22 cellular contexts compared by ENCODE assay signal in genomic region chrX:140507223-140507981, GRCh38. TPM values are rescaled to one million over a fixed set of nuclear protein-coding genes. Genes with fewer than 3 reads are reported as not detected.
DNase-seq lines count a peak whose midpoint lies in the region; ATAC-seq and TF ChIP-seq lines count a peak whose summit lies in the region.
"Had no signal": no experiment of that assay in that cellular context is flagged by ENCODE, and none has a peak within 500 bp of the region (broad histone marks: within the 10 kb centered on the region; RNA-seq: fewer than 3 reads in every experiment).

No MANE protein-coding gene starts in this region.

- H3K36me3 Mint-ChIP-seq in activated T-cell treated with anti-CD3 and anti-CD28 coated beads, Interleukin-2, amount 50 U/mL, for 72 hours (ENCODE audit: insufficient read depth in 2 of 2), result peaks cover 1 to 2% of the 10 kb centered on the region in 2 donors
- H3K36me3 Mint-ChIP-seq: activated naive CD4-positive, alpha-beta T cell treated with anti-CD3 and anti-CD28 coated beads, Interleukin-2, amount 50 U/mL, for 24 hours; natural killer cell treated with Interleukin-12 subunit alpha and Interleukin-12 subunit beta and Interleukin-15 and Interleukin-18, amount 100 ng/mL, for 72 hours had no signal

- H2AK5ac ChIP-seq in neuronal stem cell (ENCODE audit: low read depth, low read length), result no peak overlapping the region

- H2BK12ac ChIP-seq in neuronal stem cell (ENCODE audit: low read length), result no peak overlapping the region

- no peaks in the 10 kb centered on the region for H3K9me2 ChIP-seq in hepatocyte (replicated peaks; ENCODE audit: insufficient read depth)

- H2AFZ ChIP-seq in hepatocyte (no peak overlapping the region), neuronal stem cell (ENCODE audit: low read length) (peak overlapping the region; percentile 68)

- no peak overlapping the region for H3K27ac ChIP-seq in hepatocyte
- no peak overlapping the region for H3K27ac ChIP-seq in neuronal stem cell (replicated peaks; ENCODE audit: low read length)
- H3K27ac ChIP-seq: 22Rv1, lower lobe of right lung, sigmoid colon, upper lobe of left lung had no signal

- H3K4me1 ChIP-seq in hepatocyte (ENCODE audit: insufficient read depth), result no peaks in the 10 kb centered on the region
- peaks cover 8 to 10% of the 10 kb centered on the region in 2 donors for H3K4me1 ChIP-seq in neuronal stem cell (ENCODE audit: control insufficient read depth in 2 of 2, insufficient read depth in 1 of 2, low read depth in 1 of 2, low read length in 2 of 2)
- no peaks in the 10 kb centered on the region for H3K4me1 ChIP-seq in BE2C
- H3K4me1 ChIP-seq: lower lobe of right lung had no signal

- H3K9ac ChIP-seq in neuronal stem cell (ENCODE audit: low read depth, low read length, poor library complexity), result peak overlapping the region; percentile 0

- no peak overlapping the region for H4K8ac ChIP-seq in neuronal stem cell (ENCODE audit: low read depth, low read length)

- H4K20me1 ChIP-seq in hepatocyte (ENCODE audit: insufficient read depth, poor library complexity, severe bottlenecking), result no peaks in the 10 kb centered on the region

- no peak overlapping the region for H3K23ac ChIP-seq in neuronal stem cell (ENCODE audit: low read depth, low read length, poor library complexity)

- H2BK120ac ChIP-seq in neuronal stem cell (ENCODE audit: low read depth, low read length), result no peak overlapping the region

- H3K4me3 ChIP-seq in hepatocyte (no peak overlapping the region), neuronal stem cell (ENCODE audit: low read length in 2 of 2) (peak overlapping the region; percentile 43 to 78), BE2C (ENCODE audit: low read depth, low read length) (no peak overlapping the region)
- H3K4me3 ChIP-seq: GM12878, lower lobe of right lung, sigmoid colon, upper lobe of left lung had no signal

- no peaks in the 10 kb centered on the region for H3K36me3 ChIP-seq in hepatocyte (replicated peaks; ENCODE audit: insufficient read depth, low read depth)
- no peaks in the 10 kb centered on the region for H3K36me3 ChIP-seq in neuronal stem cell (replicated peaks in 1 of 2; ENCODE audit: control insufficient read depth in 2 of 2, insufficient read depth in 2 of 2, low read length in 2 of 2)
- H3K36me3 ChIP-seq in BE2C, result no peaks in the 10 kb centered on the region
- H3K36me3 ChIP-seq: lower lobe of right lung, sigmoid colon, upper lobe of left lung had no signal

- DNase-seq in DMS 273 (lab: John Stamatoyannopoulos, UW; ENCODE audit: unreplicated experiment), result peak; percentile 18
- no peak for DNase-seq in DMS 273 treated with DMSO at 0.1 percent for 48 hours (lab: John Stamatoyannopoulos, UW)
- DNase-seq in RPMI7951 (ENCODE audit: low read depth), result peak; percentile 66
- no peak for DNase-seq in hepatocyte (ENCODE audit: low spot score)
- DNase-seq in neuronal stem cell (ENCODE audit: low spot score), result no peak
- no peak for DNase-seq in activated T-cell treated with anti-CD3 and anti-CD28 coated beads, Interleukin-2, amount 50 U/mL, for 72 hours
- DNase-seq in BE2C, result no peak
- DNase-seq in A172 (ENCODE audit: low spot score), result no peak
- DNase-seq: activated CD4-positive, alpha-beta T cell treated with anti-CD3 and anti-CD28 coated beads, Interleukin-2, amount 10 ng/mL, durations not matched to agents 7 days and 5 days; DND-41; IMR-90; NCI-H1048; sigmoid colon; stimulated activated CD4-positive, alpha-beta T cell treated with anti-CD3 and anti-CD28 coated beads, Interleukin-4, amount 100 ng/mL, for 4 hours had no signal

- no peaks in the 10 kb centered on the region for H3K79me2 ChIP-seq in hepatocyte

- WGBS in hepatocyte (ENCODE audit: low lambda C conversion rate, missing lambda C conversion rate), result 42% methylated on average over 36 of the region's 36 CpGs
- no CpG with 5 or more reads among the region's 36 CpGs for WGBS in neuronal stem cell (ENCODE audit: extremely low coverage in 2 of 2, insufficient read length in 2 of 2, insufficient replicate concordance in 1 of 2), 2 donors

- H3K18ac ChIP-seq in neuronal stem cell (ENCODE audit: low read length), result peak overlapping the region; percentile 90

- H3K9me3 Mint-ChIP-seq in activated T-cell treated with anti-CD3 and anti-CD28 coated beads, Interleukin-2, amount 50 U/mL, for 72 hours, result no peaks in the 10 kb centered on the region
- H3K9me3 Mint-ChIP-seq: activated CD4-positive, alpha-beta T cell treated with anti-CD3 and anti-CD28 coated beads, Interleukin-2, amount 10 ng/mL, durations not matched to agents 7 days and 5 days; activated naive CD4-positive, alpha-beta T cell treated with anti-CD3 and anti-CD28 coated beads, Interleukin-2, amount 50 U/mL, for 24 hours; natural killer cell treated with Interleukin-12 subunit alpha and Interleukin-12 subunit beta and Interleukin-15 and Interleukin-18, amount 100 ng/mL, for 72 hours had no signal

- TF ChIP-seq CTCF in hepatocyte (IDR thresholded peaks at IDR 0.05; ENCODE audit: poor library complexity), result no peak
- TF ChIP-seq CTCF in BE2C (IDR thresholded peaks at IDR 0.05; ENCODE audit: low read depth, low read length), result no peak

- no peaks in the 10 kb centered on the region for H3K9me3 ChIP-seq in hepatocyte (ENCODE audit: low read depth)
- no peaks in the 10 kb centered on the region for H3K9me3 ChIP-seq in neuronal stem cell (replicated peaks in 1 of 2; ENCODE audit: control insufficient read depth in 2 of 2, insufficient read depth in 1 of 2, low read depth in 1 of 2, low read length in 2 of 2)
- H3K9me3 ChIP-seq in BE2C, result no peaks in the 10 kb centered on the region
- H3K9me3 ChIP-seq: lower lobe of right lung, sigmoid colon had no signal

- H3K14ac ChIP-seq in neuronal stem cell (ENCODE audit: low read length), result no peak overlapping the region

- no peak overlapping the region for H3K4ac ChIP-seq in neuronal stem cell (ENCODE audit: low read length)

- no peak overlapping the region for H2BK15ac ChIP-seq in neuronal stem cell (ENCODE audit: low read length)

- no peaks in the 10 kb centered on the region for H3K4me1 Mint-ChIP-seq in activated T-cell treated with anti-CD3 and anti-CD28 coated beads, Interleukin-2, amount 50 U/mL, for 72 hours (ENCODE audit: low read depth)
- H3K4me1 Mint-ChIP-seq: activated CD4-positive, alpha-beta T cell treated with anti-CD3 and anti-CD28 coated beads, Interleukin-2, amount 10 ng/mL, durations not matched to agents 7 days and 5 days had no signal

- ATAC-seq in activated T-cell treated with anti-CD3 and anti-CD28 coated beads, Interleukin-2, amount 50 U/mL, for 72 hours (replicated peaks in 1 of 2), result no peak
- ATAC-seq: GM12878; HCT116; natural killer cell treated with Interleukin-12 subunit alpha and Interleukin-12 subunit beta and Interleukin-15 and Interleukin-18, amount 100 ng/mL, for 72 hours had no signal

- H4K91ac ChIP-seq in neuronal stem cell (ENCODE audit: low read depth, low read length, poor library complexity), result no peak overlapping the region

- peaks cover 81% of the 10 kb centered on the region for H3K27me3 Mint-ChIP-seq in activated T-cell treated with anti-CD3 and anti-CD28 coated beads, Interleukin-2, amount 50 U/mL, for 72 hours (ENCODE audit: low read depth)

- peaks cover 6% of the 10 kb centered on the region for H3K79me1 ChIP-seq in neuronal stem cell (ENCODE audit: low read depth, low read length)

- H3K4me2 ChIP-seq in hepatocyte, result peak overlapping the region; percentile 51
- peak overlapping the region; percentile 66 for H3K4me2 ChIP-seq in neuronal stem cell (ENCODE audit: insufficient read depth, low read length, poor library complexity, severe bottlenecking)

- H3K27ac Mint-ChIP-seq in activated T-cell treated with anti-CD3 and anti-CD28 coated beads, Interleukin-2, amount 50 U/mL, for 72 hours, result no peak overlapping the region
- H3K27ac Mint-ChIP-seq: activated CD4-positive, alpha-beta T cell treated with anti-CD3 and anti-CD28 coated beads, Interleukin-2, amount 10 ng/mL, durations not matched to agents 7 days and 5 days; activated naive CD4-positive, alpha-beta T cell treated with anti-CD3 and anti-CD28 coated beads, Interleukin-2, amount 50 U/mL, for 24 hours; natural killer cell treated with Interleukin-12 subunit alpha and Interleukin-12 subunit beta and Interleukin-15 and Interleukin-18, amount 100 ng/mL, for 72 hours had no signal

- H3K27me3 ChIP-seq in hepatocyte (peaks cover 91% of the 10 kb centered on the region), neuronal stem cell (ENCODE audit: control insufficient read depth in 3 of 3, insufficient read depth in 3 of 3, low read depth in 1 of 3, low read length in 3 of 3) (peaks cover 3 to 76% (median 29%) of the 10 kb centered on the region in 3 experiments), BE2C (peaks cover 71% of the 10 kb centered on the region)

- H2BK5ac ChIP-seq in neuronal stem cell (ENCODE audit: low read length), result no peak overlapping the region

- H3K4me3 Mint-ChIP-seq in activated T-cell treated with anti-CD3 and anti-CD28 coated beads, Interleukin-2, amount 50 U/mL, for 72 hours, result no peak overlapping the region
- H3K4me3 Mint-ChIP-seq: activated CD4-positive, alpha-beta T cell treated with anti-CD3 and anti-CD28 coated beads, Interleukin-2, amount 10 ng/mL, durations not matched to agents 7 days and 5 days; activated naive CD4-positive, alpha-beta T cell treated with anti-CD3 and anti-CD28 coated beads, Interleukin-2, amount 50 U/mL, for 24 hours; natural killer cell treated with Interleukin-12 subunit alpha and Interleukin-12 subunit beta and Interleukin-15 and Interleukin-18, amount 100 ng/mL, for 72 hours had no signal

RNA-seq across cellular contexts. Expression of gene SOX3, which starts 2.5 kb away (rescaled TPM):
- not detected in 2 replicates for total RNA-seq in RPMI7951 (2014; rRNA removed; shearing (Covaris generic))
- not detected in 2 replicates for total RNA-seq in hepatocyte
- 0.54 TPM in 1 of 2 replicates, not detected in the other for polyA plus RNA-seq in hepatocyte
- polyA plus RNA-seq in neuronal stem cell (2013, experiment 1 of 2), result 42.7 TPM
- polyA plus RNA-seq in neuronal stem cell (2013, experiment 2 of 2), result 42.1 TPM
- not detected for total RNA-seq in activated T-cell treated with anti-CD3 and anti-CD28 coated beads, Interleukin-2, amount 50 U/mL, for 72 hours
- polyA plus RNA-seq in BE2C (2012; ENCODE audit: insufficient read depth, insufficient read length, low read depth), result not detected
- total RNA-seq in A172 (2014; rRNA removed; shearing (Covaris generic)), result not detected in 2 replicates
- total RNA-seq: activated CD4-positive, alpha-beta T cell treated with anti-CD3 and anti-CD28 coated beads, Interleukin-2, amount 10 ng/mL, durations not matched to agents 7 days and 5 days; fibroblast of lung; GM12878; IMR-90; lower lobe of right lung; natural killer cell treated with Interleukin-12 subunit alpha and Interleukin-12 subunit beta and Interleukin-15 and Interleukin-18, amount 100 ng/mL, for 72 hours; sigmoid colon had no signal
- polyA plus RNA-seq: GM12878, sigmoid colon had no signal

Comparison
In these comparisons a context has a peak if more than half of its experiments do, and no peak if none do; other contexts are left out.
1. DNase-seq: peak in DMS 273 (single experiment) and RPMI7951 (single experiment); none in DMS 273 treated with DMSO at 0.1 percent for 48 hours (single experiment), hepatocyte (single experiment), neuronal stem cell (single experiment), activated T-cell treated with anti-CD3 and anti-CD28 coated beads, Interleukin-2, amount 50 U/mL, for 72 hours (0 of 2), BE2C (single experiment) and A172 (single experiment).
2. H3K4me3 ChIP-seq: peak in neuronal stem cell (2 of 2); none in hepatocyte (single experiment) and BE2C (single experiment).